In the genomic region with DNA sequence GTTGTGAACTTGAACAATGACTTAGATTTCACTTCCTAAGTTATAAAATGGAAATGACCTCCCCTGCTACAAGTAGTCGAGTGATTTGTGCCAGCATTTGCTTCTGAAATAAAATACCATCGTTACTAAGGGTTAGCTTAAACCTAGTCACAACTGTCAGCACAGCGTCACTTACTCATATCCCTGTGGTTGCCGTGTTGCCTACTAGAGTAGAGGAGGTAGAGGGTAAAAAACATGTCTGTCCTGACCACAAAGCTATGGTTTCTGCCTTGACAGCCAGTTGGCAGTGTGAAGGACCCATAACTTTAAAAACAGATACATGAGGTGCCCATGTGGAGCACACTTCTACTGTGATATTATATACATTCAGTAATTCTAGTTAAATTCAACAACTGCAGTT, we compare ENCODE assay signal across 29 cellular contexts.
DNase-seq lines count a peak whose midpoint lies in the region; ATAC-seq, FAIRE-seq and TF ChIP-seq lines count a peak whose summit lies in the region.
"Had no signal": no experiment of that assay in that cellular context is flagged by ENCODE, and none has a peak within 500 bp of the region (broad histone marks: within the 10 kb centered on the region; RNA-seq: fewer than 3 reads in every experiment).

No MANE protein-coding gene starts in this region.

- H3K27me3 Mint-ChIP-seq in CD8-positive, alpha-beta memory T cell = no peaks in the 10 kb centered on the region
- no peaks in the 10 kb centered on the region for H3K27me3 Mint-ChIP-seq in activated T-helper 17 cell treated with anti-CD3 and anti-CD28 coated beads, Interleukin-2, amount 50 U/mL, for 72 hours
- no peaks in the 10 kb centered on the region for H3K27me3 Mint-ChIP-seq in naive thymus-derived CD4-positive, alpha-beta T cell
- H3K27me3 Mint-ChIP-seq: T-cell had no signal

- H3K9me3 Mint-ChIP-seq in CD8-positive, alpha-beta memory T cell = no peaks in the 10 kb centered on the region
- H3K9me3 Mint-ChIP-seq in activated T-helper 17 cell treated with anti-CD3 and anti-CD28 coated beads, Interleukin-2, amount 50 U/mL, for 72 hours = no peaks in the 10 kb centered on the region
- peaks cover 0 to 3% (median 0%) of the 10 kb centered on the region in 11 donors for H3K9me3 Mint-ChIP-seq in naive thymus-derived CD4-positive, alpha-beta T cell
- H3K9me3 Mint-ChIP-seq: T-cell had no signal

- POLR2A ChIA-PET in CD8-positive, alpha-beta memory T cell (lab: Charles Lee) = interaction anchor here (0.5 kb wide), 1 partner anchor 99 kb away, joined by 4 read pairs; no protein-coding TSS in a partner anchor
- POLR2A ChIA-PET in naive thymus-derived CD4-positive, alpha-beta T cell (lab: Charles Lee) = no interaction called here
- POLR2A ChIA-PET in HEK293T (lab: Yijun Ruan, JAX) = no interaction called here

- no peak overlapping the region for H3K4me3 Mint-ChIP-seq in CD8-positive, alpha-beta memory T cell
- no peak overlapping the region for H3K4me3 Mint-ChIP-seq in activated T-helper 17 cell treated with anti-CD3 and anti-CD28 coated beads, Interleukin-2, amount 50 U/mL, for 72 hours
- H3K4me3 Mint-ChIP-seq in naive thymus-derived CD4-positive, alpha-beta T cell = no peak overlapping the region
- H3K4me3 Mint-ChIP-seq: T-cell had no signal

- no peaks in the 10 kb centered on the region for H3K9me3 ChIP-seq in CD8-positive, alpha-beta memory T cell (ENCODE audit: low read length)
- H3K9me3 ChIP-seq in naive thymus-derived CD4-positive, alpha-beta T cell (ENCODE audit: control insufficient read depth in 2 of 3, low read length in 3 of 3) = no peaks in the 10 kb centered on the region
- H3K9me3 ChIP-seq: ascending aorta, stomach, transverse colon had no signal

- H3K4me3 ChIP-seq in CD8-positive, alpha-beta memory T cell (ENCODE audit: low read length) = no peak overlapping the region
- H3K4me3 ChIP-seq in naive thymus-derived CD4-positive, alpha-beta T cell (ENCODE audit: low read length) = no peak overlapping the region
- H3K4me3 ChIP-seq: ascending aorta, stomach, transverse colon had no signal

- H3K27me3 ChIP-seq in CD8-positive, alpha-beta memory T cell (ENCODE audit: insufficient read depth, low read length, poor library complexity, severe bottlenecking) = no peaks in the 10 kb centered on the region
- no peaks in the 10 kb centered on the region for H3K27me3 ChIP-seq in naive thymus-derived CD4-positive, alpha-beta T cell (ENCODE audit: control insufficient read depth in 2 of 2, insufficient read depth in 2 of 2, low read length in 2 of 2)
- H3K27me3 ChIP-seq: ascending aorta, foreskin keratinocyte, stomach, transverse colon had no signal

- no peaks in the 10 kb centered on the region for H3K36me3 ChIP-seq in CD8-positive, alpha-beta memory T cell (ENCODE audit: insufficient read depth, low read length)
- peaks cover 0 to 20% (median 0%) of the 10 kb centered on the region in 3 experiments for H3K36me3 ChIP-seq in naive thymus-derived CD4-positive, alpha-beta T cell (ENCODE audit: control insufficient read depth in 2 of 3, insufficient read depth in 3 of 3, low read length in 3 of 3)

- intact Hi-C loops in naive thymus-derived CD4-positive, alpha-beta T cell (cut with micrococcal nuclease) = no loop called here

- DNase-seq in CD8-positive, alpha-beta memory T cell = peak in 1 of 5 donors; percentile 7
- no peak for DNase-seq in HTR-8/SVneo (ENCODE audit: insufficient read length, low spot score)
- no peak for DNase-seq in naive thymus-derived CD4-positive, alpha-beta T cell
- DNase-seq in HEK293T (ENCODE audit: extremely low spot score) = no peak
- DNase-seq in Ammon's horn (ENCODE audit: low spot score) = no peak
- no peak for DNase-seq in COLO829 (ENCODE audit: low spot score)
- DNase-seq in A172 (ENCODE audit: low spot score) = no peak
- DNase-seq: activated CD4-positive, alpha-beta T cell treated with anti-CD3 and anti-CD28 coated beads for 4 hours; activated naive CD4-positive, alpha-beta T cell; DMS79 treated with DMSO at 0.1 percent for 48 hours; effector CD8-positive, alpha-beta T cell; foreskin keratinocyte; KBM-7; left ventricle myocardium superior; midbrain; NCI-H1092 treated with DMSO at 0.1 percent for 48 hours; NCI-H2029 treated with DMSO at 0.1 percent for 48 hours; NCI-H226; NCI-H774; PC-3; SHP77; small intestine; stimulated activated CD4-positive, alpha-beta T cell treated with anti-CD3 and anti-CD28 coated beads, Interleukin-4, amount 100 ng/mL, for 24 hours; stomach; transverse colon had no signal

- peaks cover 19 to 48% (median 32%) of the 10 kb centered on the region in 3 donors for H3K36me3 Mint-ChIP-seq in CD8-positive, alpha-beta memory T cell
- peaks cover 40% of the 10 kb centered on the region for H3K36me3 Mint-ChIP-seq in activated T-helper 17 cell treated with anti-CD3 and anti-CD28 coated beads, Interleukin-2, amount 50 U/mL, for 72 hours (ENCODE audit: low read depth)
- H3K36me3 Mint-ChIP-seq in naive thymus-derived CD4-positive, alpha-beta T cell = peaks cover 12 to 65% (median 58%) of the 10 kb centered on the region in 5 donors

- no peak overlapping the region for H3K27ac ChIP-seq in CD8-positive, alpha-beta memory T cell (ENCODE audit: low read depth, low read length)
- H3K27ac ChIP-seq in naive thymus-derived CD4-positive, alpha-beta T cell (ENCODE audit: low read depth, low read length) = no peak overlapping the region
- H3K27ac ChIP-seq: ascending aorta, foreskin keratinocyte, stomach, transverse colon had no signal

- H3K4me1 Mint-ChIP-seq in CD8-positive, alpha-beta memory T cell = peaks cover 6 to 18% (median 15%) of the 10 kb centered on the region in 3 donors
- H3K4me1 Mint-ChIP-seq in activated T-helper 17 cell treated with anti-CD3 and anti-CD28 coated beads, Interleukin-2, amount 50 U/mL, for 72 hours = no peaks in the 10 kb centered on the region
- peaks cover 0 to 52% (median 17%) of the 10 kb centered on the region in 7 donors for H3K4me1 Mint-ChIP-seq in naive thymus-derived CD4-positive, alpha-beta T cell

- CTCF ChIA-PET in CD8-positive, alpha-beta memory T cell (lab: Charles Lee) = no interaction called here
- CTCF ChIA-PET in naive thymus-derived CD4-positive, alpha-beta T cell (lab: Charles Lee) = no interaction called here
- CTCF ChIA-PET in HEK293T (lab: Yijun Ruan, JAX) = no interaction called here

- ATAC-seq in activated T-helper 17 cell treated with anti-CD3 and anti-CD28 coated beads, Interleukin-2, amount 50 U/mL, for 72 hours (replicated peaks) = peak; percentile 90
- ATAC-seq in naive thymus-derived CD4-positive, alpha-beta T cell = peak; percentile 45
- ATAC-seq: foreskin keratinocyte, left ventricle myocardium superior, PC-3, T-cell had no signal

- H3K27ac Mint-ChIP-seq in CD8-positive, alpha-beta memory T cell = peak overlapping the region in 6 of 8 donors; percentile 22 to 86 (median 63)
- no peak overlapping the region for H3K27ac Mint-ChIP-seq in activated T-helper 17 cell treated with anti-CD3 and anti-CD28 coated beads, Interleukin-2, amount 50 U/mL, for 72 hours
- no peak overlapping the region for H3K27ac Mint-ChIP-seq in naive thymus-derived CD4-positive, alpha-beta T cell

- peak; percentile 86 for FAIRE-seq in HTR-8/SVneo (lab: Jason Lieb, UNC)
- FAIRE-seq: GM12891, small intestine had no signal

- H3K4me1 ChIP-seq in CD8-positive, alpha-beta memory T cell (ENCODE audit: insufficient read depth, low read length) = peaks cover 3% of the 10 kb centered on the region
- H3K4me1 ChIP-seq in naive thymus-derived CD4-positive, alpha-beta T cell (ENCODE audit: control insufficient read depth in 2 of 2, insufficient read depth in 2 of 2, low read length in 2 of 2) = peaks cover 0 to 3% of the 10 kb centered on the region in 2 donors
- H3K4me1 ChIP-seq: stomach had no signal

TF ChIP-seq in HEK293T, 16 proteins besides CTCF, POLR2A, EP300 and RAD21:
- TF ChIP-seq FOXA1 (IDR thresholded peaks at IDR 0.05) (no peak), TARDBP (IDR thresholded peaks at IDR 0.05) (no peak), FOXK2 (IDR thresholded peaks at IDR 0.05) (no peak), BHLHE40 (IDR thresholded peaks at IDR 0.05; ENCODE audit: borderline replicate concordance) (no peak), ELF4 (IDR thresholded peaks at IDR 0.05) (no peak), FOXM1 (IDR thresholded peaks at IDR 0.05; ENCODE audit: borderline replicate concordance) (no peak), HDGF (IDR thresholded peaks at IDR 0.05; ENCODE audit: borderline replicate concordance) (no peak), SP1 (IDR thresholded peaks at IDR 0.05) (no peak), ARNT (IDR thresholded peaks at IDR 0.05) (no peak)

Comparison
In these comparisons a context has a peak if more than half of its experiments do, and no peak if none do; other contexts are left out.
1. H3K27ac Mint-ChIP-seq: peak in CD8-positive, alpha-beta memory T cell (6 of 8); none in activated T-helper 17 cell treated with anti-CD3 and anti-CD28 coated beads, Interleukin-2, amount 50 U/mL, for 72 hours (single experiment) and naive thymus-derived CD4-positive, alpha-beta T cell (0 of 9).